Comparison of ENCODE assay signal across 19 cellular contexts in the genomic region with DNA sequence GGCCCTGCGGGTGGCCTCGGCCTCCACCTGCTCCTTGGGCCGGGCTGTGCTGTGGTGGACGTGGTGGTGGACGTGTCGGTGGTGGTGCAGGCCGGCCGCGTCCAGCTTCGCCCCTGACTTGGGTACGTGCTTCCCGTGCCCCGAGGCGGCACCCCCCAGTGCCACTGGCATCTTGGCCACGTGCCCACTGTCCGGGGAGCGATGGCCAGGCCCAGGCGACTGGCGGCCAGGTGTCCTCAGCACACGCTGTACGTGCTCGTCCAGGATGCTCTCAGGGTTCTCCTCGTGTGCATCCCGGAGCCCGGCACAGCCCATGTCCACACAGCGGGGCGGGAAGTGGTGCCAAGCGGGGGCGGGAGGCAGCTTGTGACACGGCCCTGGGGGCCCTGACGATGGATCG. TPM values are rescaled to one million over a fixed set of nuclear protein-coding genes. Genes with fewer than 3 reads are reported as not detected.
DNase-seq lines count a peak whose midpoint lies in the region; ATAC-seq, FAIRE-seq and TF ChIP-seq lines count a peak whose summit lies in the region.
"Had no signal": no experiment of that assay in that cellular context is flagged by ENCODE, and none has a peak within 500 bp of the region (broad histone marks: within the 10 kb centered on the region; RNA-seq: fewer than 3 reads in every experiment).

No MANE protein-coding gene starts in this region.

- BruUV-seq in K562 (replicated peaks; lab: Mats Ljungman, UMichigan): no TSS peak
- no TSS peak for BruUV-seq in HepG2 (replicated peaks; lab: Mats Ljungman, UMichigan)

- POLR2A ChIA-PET in HEK293 (lab: Yijun Ruan, JAX): interaction anchor here (0.5 kb wide), 1 partner anchor 55 kb away, joined by 5 read pairs; a partner anchor contains a TSS
- POLR2A ChIA-PET in K562 (lab: Yijun Ruan, JAX): interaction anchor here (0.6 to 1.3 kb wide), 2 partner anchors 18 to 573 kb away, joined by 3 to 4 read pairs; no protein-coding TSS in a partner anchor
- POLR2A ChIA-PET in HepG2 (lab: Yijun Ruan, JAX): no interaction called here

- TF ChIP-seq POLR2A in K562 (conservative IDR thresholded peaks at IDR 0.05) (no peak), HepG2 (IDR thresholded peaks at IDR 0.05; ENCODE audit: insufficient read depth in 1 of 2, low read depth in 2 of 2, low read length in 2 of 2) (no peak), suprapubic skin (IDR thresholded peaks at IDR 0.05) (no peak)

- no peak overlapping the region for H3K4me2 ChIP-seq in K562 (ENCODE audit: insufficient read depth, low read length)
- no peak overlapping the region for H3K4me2 ChIP-seq in HepG2 (ENCODE audit: low read depth, low read length)

- peaks cover 5% of the 10 kb centered on the region; the same call in 1 of the 3 replicates for H3K79me2 ChIP-seq in K562 (ENCODE audit: control insufficient read depth, insufficient read depth, low read length)
- H3K79me2 ChIP-seq in HepG2 (ENCODE audit: insufficient read depth, low read length): no peaks in the 10 kb centered on the region

- H3K4me3 ChIP-seq in HEK293 (ENCODE audit: low read depth, low read length) (no peak overlapping the region), K562 (no peak overlapping the region), HepG2 (replicated peaks in 1 of 3; ENCODE audit: insufficient read depth in 1 of 3, low read depth in 2 of 3, low read length in 3 of 3) (no peak overlapping the region), suprapubic skin (no peak overlapping the region)
- no peak overlapping the region for H3K4me3 ChIP-seq in effector memory CD4-positive, alpha-beta T cell (ENCODE audit: insufficient read depth, low read depth, low read length, poor library complexity, severe bottlenecking)
- H3K4me3 ChIP-seq: GM12878, GM23248, HAP-1 had no signal

- WGBS in K562 (ENCODE audit: insufficient coverage, low coverage, missing lambda C conversion rate): 98% methylated on average over 23 of the region's 32 CpGs
- 94% methylated on average over 17 of the region's 32 CpGs for WGBS in HepG2 (ENCODE audit: low lambda C conversion rate)
- 95% methylated on average over 4 of the region's 32 CpGs for WGBS in suprapubic skin

- in situ Hi-C loops in K562 (cut with MboI) (no loop called here), HepG2 (cut with HindIII; ENCODE audit: extremely low pct_ligation_motif_present, low pct_unique_long_range_greater_than_20kb) (no loop called here)

- no peak for FAIRE-seq in K562 (lab: Jason Lieb, UNC)
- FAIRE-seq in HepG2 (lab: Jason Lieb, UNC): no peak
- FAIRE-seq: A204.1, GM12878, GM19239 had no signal

- TF ChIP-seq EP300 in K562 (IDR thresholded peaks at IDR 0.05; ENCODE audit: low read length): no peak
- no peak for TF ChIP-seq EP300 in HepG2 (IDR thresholded peaks at IDR 0.05; ENCODE audit: low read depth in 2 of 2, low read length in 2 of 2)
- TF ChIP-seq EP300 in HepG2 (CRISPR knock-in tag; IDR thresholded peaks at IDR 0.05; ENCODE audit: borderline replicate concordance): no peak
- TF ChIP-seq EP300 in suprapubic skin (IDR thresholded peaks at IDR 0.05): no peak

- H2AFZ ChIP-seq in K562 (ENCODE audit: low read depth, low read length): no peak overlapping the region
- no peak overlapping the region for H2AFZ ChIP-seq in HepG2 (ENCODE audit: low read length)
- H2AFZ ChIP-seq: GM23248 had no signal

- H3K9me1 ChIP-seq in K562 (ENCODE audit: control insufficient read depth, insufficient read depth, low read length): no peaks in the 10 kb centered on the region

- H3K4me1 ChIP-seq in HEK293 (ENCODE audit: control insufficient read depth, insufficient read depth, low read length) (no peaks in the 10 kb centered on the region), K562 (replicated peaks in 1 of 2; ENCODE audit: control insufficient read depth in 2 of 2, insufficient read depth in 2 of 2, low read length in 2 of 2) (peaks cover 0 to 5% of the 10 kb centered on the region in 2 experiments; a peak in 2 of 5 replicates), HepG2 (ENCODE audit: insufficient read depth, low read length) (no peaks in the 10 kb centered on the region), suprapubic skin (no peaks in the 10 kb centered on the region)
- H3K4me1 ChIP-seq in effector memory CD4-positive, alpha-beta T cell (ENCODE audit: control insufficient read depth, insufficient read depth, low read length, poor library complexity, severe bottlenecking): no peaks in the 10 kb centered on the region
- H3K4me1 ChIP-seq: BE2C, HAP-1 had no signal

- DNase-seq in K562 (ENCODE audit: extremely low read depth in 1 of 4, low spot score in 3 of 4) (no peak), HepG2 (ENCODE audit: low spot score) (no peak), NOMO-1 treated with dmso at 0.1 percent for 144 hours (lab: John Stamatoyannopoulos, UW; ENCODE audit: unreplicated experiment) (no peak), suprapubic skin (ENCODE audit: low spot score in 2 of 2) (no peak)
- DNase-seq in effector memory CD4-positive, alpha-beta T cell: no peak
- DNase-seq: ACHN, BE2C, DMS153, DMS79 treated with DMSO at 0.1 percent for 48 hours, GM23248 had no signal

- ATAC-seq in K562: no peak
- ATAC-seq in HepG2: peak; percentile 14; the same call in 2 of the 3 replicates
- no peak for ATAC-seq in HG02678 (IDR thresholded peaks at IDR 0.05; ENCODE audit: unreplicated experiment)
- ATAC-seq: GM12878 had no signal

- no peak overlapping the region for H3K27ac ChIP-seq in HEK293 (ENCODE audit: extremely low read depth, low read depth, low read length)
- no peak overlapping the region for H3K27ac ChIP-seq in K562 (ENCODE audit: extremely low read depth, low read depth, low read length)
- H3K27ac ChIP-seq in HepG2 (ENCODE audit: extremely low read length, insufficient read depth, low read length): no peak overlapping the region
- H3K27ac ChIP-seq in effector memory CD4-positive, alpha-beta T cell (ENCODE audit: insufficient read depth, low read length, poor library complexity, severe bottlenecking): no peak overlapping the region
- no peak overlapping the region for H3K27ac ChIP-seq in suprapubic skin
- H3K27ac ChIP-seq: GM23248 had no signal

- TF ChIP-seq CTCF in HEK293 (tag by site-specific recombination; IDR thresholded peaks at IDR 0.05) (no peak), K562 (IDR thresholded peaks at IDR 0.05 in 2 of 3, conservative IDR thresholded peaks at IDR 0.05 in 1 of 3; ENCODE audit: insufficient read depth in 2 of 3, low read depth in 1 of 3, low read length in 3 of 3) (no peak), HepG2 (CRISPR knock-in tag; IDR thresholded peaks at IDR 0.05) (no peak), suprapubic skin (IDR thresholded peaks at IDR 0.05) (no peak)

- H3K36me3 ChIP-seq in HEK293 (ENCODE audit: control insufficient read depth in 2 of 2, insufficient read depth in 1 of 2, low read length in 2 of 2): peaks cover 0 to 42% of the 10 kb centered on the region in 2 experiments; a peak in 2 of 3 replicates
- peaks cover 51% of the 10 kb centered on the region; the same call in 1 of the 3 replicates for H3K36me3 ChIP-seq in K562 (ENCODE audit: control insufficient read depth, insufficient read depth, low read length)
- H3K36me3 ChIP-seq in HepG2 (replicated peaks in 1 of 2; ENCODE audit: control insufficient read depth in 1 of 2, insufficient read depth in 2 of 2, low read length in 2 of 2): peaks cover 15 to 40% of the 10 kb centered on the region in 2 experiments; a peak in 4 of 5 replicates
- peaks cover 42% of the 10 kb centered on the region for H3K36me3 ChIP-seq in effector memory CD4-positive, alpha-beta T cell (ENCODE audit: control insufficient read depth, insufficient read depth, low read length)
- peaks cover 45% of the 10 kb centered on the region for H3K36me3 ChIP-seq in suprapubic skin
- H3K36me3 ChIP-seq: BE2C had no signal

- H3K9me3 ChIP-seq in HEK293 (ENCODE audit: control insufficient read depth, insufficient read depth, low read depth, low read length): no peaks in the 10 kb centered on the region
- no peaks in the 10 kb centered on the region for H3K9me3 ChIP-seq in K562 (replicated peaks; ENCODE audit: control insufficient read depth, insufficient read depth, low read depth, low read length)
- H3K9me3 ChIP-seq in HepG2 (ENCODE audit: low read length): no peaks in the 10 kb centered on the region
- H3K9me3 ChIP-seq in effector memory CD4-positive, alpha-beta T cell (ENCODE audit: control insufficient read depth, low read length): no peaks in the 10 kb centered on the region
- H3K9me3 ChIP-seq in suprapubic skin: no peaks in the 10 kb centered on the region
- H3K9me3 ChIP-seq: BE2C, HAP-1 had no signal

- intact Hi-C loops in K562 (cut with micrococcal nuclease): no loop called here
- intact Hi-C loops in HepG2 (cut with micrococcal nuclease; ENCODE audit: unreplicated experiment): no loop called here

- CTCF ChIA-PET in HEK293 (lab: Yijun Ruan, JAX) (interaction anchor here (0.6 kb wide), 1 partner anchor 117 kb away, joined by 4 read pairs; no protein-coding TSS in a partner anchor), K562 (lab: Yijun Ruan, JAX; ENCODE audit: low intra/inter-chr PET ratio) (no interaction called here), HepG2 (lab: Yijun Ruan, JAX; ENCODE audit: low intra/inter-chr PET ratio, low total read pairs) (no interaction called here)

- H3K9ac ChIP-seq in K562 (ENCODE audit: insufficient read depth in 1 of 2, low read depth in 2 of 2, low read length in 2 of 2) (no peak overlapping the region), HepG2 (ENCODE audit: insufficient read depth, low read depth, low read length) (no peak overlapping the region)
- H3K9ac ChIP-seq: GM23248 had no signal

- no peak for TF ChIP-seq RAD21 in K562 (CRISPR knock-in tag; conservative IDR thresholded peaks at IDR 0.05 in 1 of 2, IDR thresholded peaks at IDR 0.05 in 1 of 2)
- no peak for TF ChIP-seq RAD21 in HepG2 (CRISPR knock-in tag; IDR thresholded peaks at IDR 0.05)

- no peaks in the 10 kb centered on the region for H4K20me1 ChIP-seq in K562 (replicated peaks; ENCODE audit: control insufficient read depth, insufficient read depth, low read length)
- no peaks in the 10 kb centered on the region for H4K20me1 ChIP-seq in HepG2 (ENCODE audit: insufficient read depth, low read length)

- H3K27me3 ChIP-seq in K562 (ENCODE audit: control insufficient read depth in 2 of 2, insufficient read depth in 2 of 2, low read length in 2 of 2) (no peaks in the 10 kb centered on the region), HepG2 (ENCODE audit: control insufficient read depth in 1 of 2, insufficient read depth in 2 of 2, low read length in 2 of 2) (no peaks in the 10 kb centered on the region), suprapubic skin (no peaks in the 10 kb centered on the region)
- H3K27me3 ChIP-seq in effector memory CD4-positive, alpha-beta T cell (replicated peaks; ENCODE audit: control insufficient read depth, insufficient read depth, low read length, poor library complexity, severe bottlenecking): no peaks in the 10 kb centered on the region
- H3K27me3 ChIP-seq: BE2C had no signal

RNA-seq across cellular contexts. Expression of a gene that starts 14.9 kb away (rescaled TPM):
- total RNA-seq in K562 (2011; cell fraction: chromatin; rRNA removed; ENCODE audit: low replicate concordance): 5.5 and 10.4 TPM in 2 replicates
- total RNA-seq in K562 (2011; cell fraction: nucleolus; rRNA removed): 5.5 and 6.5 TPM in 2 replicates
- 4.2 and 4.3 TPM in 2 replicates for total RNA-seq in K562 (2011; cell fraction: nucleoplasm; rRNA removed)
- total RNA-seq in K562 (2014; rRNA removed) (0.20 and 0.23 TPM in 2 replicates), K562 (2014; rRNA removed; fragmentation: Illumina TruSeq; extraction: Trizol) (not detected in 2 replicates), K562 (2015; rRNA removed; fragmentation: Illumina TruSeq; extraction: Trizol) (not detected in 2 replicates), K562 (2021) (0.58 and 0.67 TPM in 2 replicates), HepG2 (2016; rRNA removed; fragmentation: Illumina TruSeq; extraction: Trizol) (0.35 and 0.60 TPM in 2 replicates), suprapubic skin (not detected)
- polyA plus RNA-seq in K562 (2011; rRNA removed) (0.92 and 1.0 TPM in 2 replicates), K562 (2014; fragmentation: Illumina TruSeq; extraction: Trizol) (0.13 and 0.19 TPM in 2 replicates), K562 (2014; fragmentation: Nextera tagmentation; extraction: Ambion mirVana) (not detected), K562 (2014; rRNA removed) (0.18 and 0.23 TPM in 2 replicates), HepG2 (2011; rRNA removed) (1.9 and 2.9 TPM in 2 replicates)
- polyA plus RNA-seq in K562 (2011; cell fraction: cytosol; rRNA removed): 0.19 and 0.66 TPM in 2 replicates
- polyA plus RNA-seq in K562 (2011; cell fraction: nucleus; rRNA removed): 9.1 and 13.2 TPM in 2 replicates
- 0.17 and 0.33 TPM in 2 replicates for polyA plus RNA-seq in K562 (2012)
- polyA minus RNA-seq in K562 (2011; rRNA and poly(A)+ RNA removed): 0.15 TPM in 1 of 2 replicates, not detected in the other
- not detected in 2 replicates for polyA minus RNA-seq in K562 (2011; cell fraction: cytosol; rRNA and poly(A)+ RNA removed)
- 0.81 and 1.2 TPM in 2 replicates for polyA minus RNA-seq in K562 (2011; cell fraction: nucleus; rRNA and poly(A)+ RNA removed)
- not detected in 2 replicates for total RNA-seq in HepG2 (2016; cell fraction: cytosol; rRNA removed; fragmentation: Illumina TruSeq; extraction: Trizol; ENCODE audit: low read depth)
- 0.50 TPM in 1 of 2 replicates, not detected in the other for total RNA-seq in HepG2 (2016; cell fraction: insoluble cytoplasmic fraction; rRNA removed; fragmentation: Illumina TruSeq; extraction: Trizol)
- total RNA-seq in HepG2 (2016; cell fraction: membrane; rRNA removed; fragmentation: Illumina TruSeq; extraction: Trizol): not detected in 2 replicates
- total RNA-seq in HepG2 (2016; cell fraction: nucleus; rRNA removed; fragmentation: Illumina TruSeq; extraction: Trizol): 0.81 and 1.0 TPM in 2 replicates
- 1.2 and 1.4 TPM in 2 replicates for polyA plus RNA-seq in HepG2 (2011; cell fraction: cytosol; rRNA removed)
- polyA plus RNA-seq in HepG2 (2011; cell fraction: nucleus; rRNA removed): 10.2 and 14.0 TPM in 2 replicates
- polyA plus RNA-seq in HepG2 (2012): 0.63 and 1.1 TPM in 2 replicates
- polyA plus RNA-seq in HepG2 (2016; cell fraction: cytosol; fragmentation: Illumina TruSeq; extraction: Trizol; ENCODE audit: low read depth): not detected in 2 replicates
- polyA plus RNA-seq in HepG2 (2016; cell fraction: insoluble cytoplasmic fraction; fragmentation: Illumina TruSeq; extraction: Trizol; ENCODE audit: low read depth): not detected in 2 replicates
- polyA plus RNA-seq in HepG2 (2016; cell fraction: membrane; fragmentation: Illumina TruSeq; extraction: Trizol; ENCODE audit: low read depth): not detected in 2 replicates
- polyA plus RNA-seq in HepG2 (2016; cell fraction: nucleus; fragmentation: Illumina TruSeq; extraction: Trizol; ENCODE audit: insufficient read depth, low read depth): 1.8 and 2.1 TPM in 2 replicates
- 1.3 TPM in 1 of 2 replicates, not detected in the other for polyA minus RNA-seq in HepG2 (2011; rRNA and poly(A)+ RNA removed; ENCODE audit: low replicate concordance)
- not detected in 2 replicates for polyA minus RNA-seq in HepG2 (2011; cell fraction: cytosol; rRNA and poly(A)+ RNA removed)
- polyA minus RNA-seq in HepG2 (2011; cell fraction: nucleus; rRNA and poly(A)+ RNA removed): 0.99 TPM in 1 of 2 replicates, not detected in the other
- total RNA-seq: CD4-positive, alpha-beta memory T cell; GM23248; H4 had no signal
- polyA plus RNA-seq: CD14-positive monocyte; CD4-positive, alpha-beta memory T cell; GM23248 had no signal

RNA-seq across cellular contexts. Expression of a gene that starts 17.4 kb away (rescaled TPM):
- total RNA-seq in K562 (2011; cell fraction: chromatin; rRNA removed; ENCODE audit: low replicate concordance): 2.2 and 9.2 TPM in 2 replicates
- total RNA-seq in K562 (2011; cell fraction: nucleolus; rRNA removed): 6.4 and 8.8 TPM in 2 replicates
- total RNA-seq in K562 (2011; cell fraction: nucleoplasm; rRNA removed): 4.1 and 5.6 TPM in 2 replicates
- total RNA-seq in K562 (2014; rRNA removed): 0.64 and 2.2 TPM in 2 replicates
- total RNA-seq in K562 (2014; rRNA removed; fragmentation: Illumina TruSeq; extraction: Trizol): 0.36 and 0.41 TPM in 2 replicates
- 0.19 and 0.40 TPM in 2 replicates for total RNA-seq in K562 (2015; rRNA removed; fragmentation: Illumina TruSeq; extraction: Trizol)
- total RNA-seq in K562 (2021): 0.69 and 1.6 TPM in 2 replicates
- polyA plus RNA-seq in K562 (2011; rRNA removed): 2.0 and 2.5 TPM in 2 replicates
- 3.0 and 6.0 TPM in 2 replicates for polyA plus RNA-seq in K562 (2011; cell fraction: cytosol; rRNA removed)
- 9.6 and 15.6 TPM in 2 replicates for polyA plus RNA-seq in K562 (2011; cell fraction: nucleus; rRNA removed)
- 0.71 and 0.74 TPM in 2 replicates for polyA plus RNA-seq in K562 (2012)
- polyA plus RNA-seq in K562 (2014; fragmentation: Illumina TruSeq; extraction: Trizol): 0.37 and 0.84 TPM in 2 replicates
- not detected for polyA plus RNA-seq in K562 (2014; fragmentation: Nextera tagmentation; extraction: Ambion mirVana)
- polyA plus RNA-seq in K562 (2014; rRNA removed): 0.86 and 1.8 TPM in 2 replicates
- polyA minus RNA-seq in K562 (2011; rRNA and poly(A)+ RNA removed): 0.18 and 0.46 TPM in 2 replicates
- 0.95 and 1.5 TPM in 2 replicates for polyA minus RNA-seq in K562 (2011; cell fraction: cytosol; rRNA and poly(A)+ RNA removed)
- polyA minus RNA-seq in K562 (2011; cell fraction: nucleus; rRNA and poly(A)+ RNA removed): 0.78 and 1.6 TPM in 2 replicates
- 0.24 TPM in 1 of 2 replicates, not detected in the other for total RNA-seq in HepG2 (2016; rRNA removed; fragmentation: Illumina TruSeq; extraction: Trizol)
- 0.26 and 0.61 TPM in 2 replicates for total RNA-seq in HepG2 (2016; cell fraction: cytosol; rRNA removed; fragmentation: Illumina TruSeq; extraction: Trizol; ENCODE audit: low read depth)
- 0.11 TPM in 1 of 2 replicates, not detected in the other for total RNA-seq in HepG2 (2016; cell fraction: insoluble cytoplasmic fraction; rRNA removed; fragmentation: Illumina TruSeq; extraction: Trizol)
- 0.21 and 0.31 TPM in 2 replicates for total RNA-seq in HepG2 (2016; cell fraction: membrane; rRNA removed; fragmentation: Illumina TruSeq; extraction: Trizol)
- total RNA-seq in HepG2 (2016; cell fraction: nucleus; rRNA removed; fragmentation: Illumina TruSeq; extraction: Trizol): not detected in 2 replicates
- 0.48 and 0.63 TPM in 2 replicates for polyA plus RNA-seq in HepG2 (2011; rRNA removed)
- 0.33 and 0.58 TPM in 2 replicates for polyA plus RNA-seq in HepG2 (2011; cell fraction: cytosol; rRNA removed)
- polyA plus RNA-seq in HepG2 (2011; cell fraction: nucleus; rRNA removed): 3.2 and 3.7 TPM in 2 replicates
- 0.17 and 0.36 TPM in 2 replicates for polyA plus RNA-seq in HepG2 (2012)
- 0.16 TPM in 1 of 2 replicates, not detected in the other for polyA plus RNA-seq in HepG2 (2016; cell fraction: cytosol; fragmentation: Illumina TruSeq; extraction: Trizol; ENCODE audit: low read depth)
- not detected in 2 replicates for polyA plus RNA-seq in HepG2 (2016; cell fraction: insoluble cytoplasmic fraction; fragmentation: Illumina TruSeq; extraction: Trizol; ENCODE audit: low read depth)
- not detected in 2 replicates for polyA plus RNA-seq in HepG2 (2016; cell fraction: membrane; fragmentation: Illumina TruSeq; extraction: Trizol; ENCODE audit: low read depth)
- polyA plus RNA-seq in HepG2 (2016; cell fraction: nucleus; fragmentation: Illumina TruSeq; extraction: Trizol; ENCODE audit: insufficient read depth, low read depth): not detected in 2 replicates
- not detected in 2 replicates for polyA minus RNA-seq in HepG2 (2011; rRNA and poly(A)+ RNA removed; ENCODE audit: low replicate concordance)
- not detected in 2 replicates for polyA minus RNA-seq in HepG2 (2011; cell fraction: cytosol; rRNA and poly(A)+ RNA removed)
- polyA minus RNA-seq in HepG2 (2011; cell fraction: nucleus; rRNA and poly(A)+ RNA removed): 0.50 TPM in 1 of 2 replicates, not detected in the other
- not detected for total RNA-seq in suprapubic skin
- total RNA-seq: GM12878, H4 had no signal
- polyA plus RNA-seq: CD14-positive monocyte; CD4-positive, alpha-beta memory T cell; GM12878 had no signal

RNA-seq across cellular contexts. Expression of a gene that starts 22.1 kb away (rescaled TPM):
- total RNA-seq in K562 (2011; cell fraction: chromatin; rRNA removed; ENCODE audit: low replicate concordance): 0.07 TPM in 1 of 2 replicates, not detected in the other
- total RNA-seq in K562 (2011; cell fraction: nucleolus; rRNA removed): not detected in 2 replicates
- not detected in 2 replicates for total RNA-seq in K562 (2011; cell fraction: nucleoplasm; rRNA removed)
- total RNA-seq in K562 (2014; rRNA removed): not detected in 2 replicates
- not detected in 2 replicates for total RNA-seq in K562 (2014; rRNA removed; fragmentation: Illumina TruSeq; extraction: Trizol)
- not detected in 2 replicates for total RNA-seq in K562 (2015; rRNA removed; fragmentation: Illumina TruSeq; extraction: Trizol)
- total RNA-seq in K562 (2021): not detected in 2 replicates
- polyA plus RNA-seq in K562 (2011; rRNA removed): not detected in 2 replicates
- polyA plus RNA-seq in K562 (2011; cell fraction: cytosol; rRNA removed): not detected in 2 replicates
- polyA plus RNA-seq in K562 (2011; cell fraction: nucleus; rRNA removed): not detected in 2 replicates
- not detected in 2 replicates for polyA plus RNA-seq in K562 (2012)
- not detected in 2 replicates for polyA plus RNA-seq in K562 (2014; fragmentation: Illumina TruSeq; extraction: Trizol)
- not detected for polyA plus RNA-seq in K562 (2014; fragmentation: Nextera tagmentation; extraction: Ambion mirVana)
- polyA plus RNA-seq in K562 (2014; rRNA removed): not detected in 2 replicates
- not detected in 2 replicates for polyA minus RNA-seq in K562 (2011; rRNA and poly(A)+ RNA removed)
- polyA minus RNA-seq in K562 (2011; cell fraction: cytosol; rRNA and poly(A)+ RNA removed): not detected in 2 replicates
- not detected in 2 replicates for polyA minus RNA-seq in K562 (2011; cell fraction: nucleus; rRNA and poly(A)+ RNA removed)
- total RNA-seq in HepG2 (2016; rRNA removed; fragmentation: Illumina TruSeq; extraction: Trizol): not detected in 2 replicates
- not detected in 2 replicates for total RNA-seq in HepG2 (2016; cell fraction: cytosol; rRNA removed; fragmentation: Illumina TruSeq; extraction: Trizol; ENCODE audit: low read depth)
- total RNA-seq in HepG2 (2016; cell fraction: insoluble cytoplasmic fraction; rRNA removed; fragmentation: Illumina TruSeq; extraction: Trizol): not detected in 2 replicates
- total RNA-seq in HepG2 (2016; cell fraction: membrane; rRNA removed; fragmentation: Illumina TruSeq; extraction: Trizol): not detected in 2 replicates
- total RNA-seq in HepG2 (2016; cell fraction: nucleus; rRNA removed; fragmentation: Illumina TruSeq; extraction: Trizol): not detected in 2 replicates
- 0.11 and 0.24 TPM in 2 replicates for polyA plus RNA-seq in HepG2 (2011; rRNA removed)
- polyA plus RNA-seq in HepG2 (2011; cell fraction: cytosol; rRNA removed): 0.03 TPM in 2 replicates
- polyA plus RNA-seq in HepG2 (2011; cell fraction: nucleus; rRNA removed): 3.2 and 3.4 TPM in 2 replicates
- polyA plus RNA-seq in HepG2 (2012): 0.09 TPM in 2 replicates
- not detected in 2 replicates for polyA plus RNA-seq in HepG2 (2016; cell fraction: cytosol; fragmentation: Illumina TruSeq; extraction: Trizol; ENCODE audit: low read depth)
- not detected in 2 replicates for polyA plus RNA-seq in HepG2 (2016; cell fraction: insoluble cytoplasmic fraction; fragmentation: Illumina TruSeq; extraction: Trizol; ENCODE audit: low read depth)
- not detected in 2 replicates for polyA plus RNA-seq in HepG2 (2016; cell fraction: membrane; fragmentation: Illumina TruSeq; extraction: Trizol; ENCODE audit: low read depth)
- polyA plus RNA-seq in HepG2 (2016; cell fraction: nucleus; fragmentation: Illumina TruSeq; extraction: Trizol; ENCODE audit: insufficient read depth, low read depth): not detected in 2 replicates
- not detected in 2 replicates for polyA minus RNA-seq in HepG2 (2011; rRNA and poly(A)+ RNA removed; ENCODE audit: low replicate concordance)
- polyA minus RNA-seq in HepG2 (2011; cell fraction: cytosol; rRNA and poly(A)+ RNA removed): not detected in 2 replicates
- 0.25 and 0.26 TPM in 2 replicates for polyA minus RNA-seq in HepG2 (2011; cell fraction: nucleus; rRNA and poly(A)+ RNA removed)
- total RNA-seq in suprapubic skin: 1 to 10 TPM in 1 of 4 donors, under 1 TPM in 3; 0.30 to 1.5 (median 0.59) TPM
- total RNA-seq: GM12878, H4 had no signal
- polyA plus RNA-seq: CD14-positive monocyte; CD4-positive, alpha-beta memory T cell had no signal

RNA-seq across cellular contexts. Expression of a gene that starts 54.7 kb away (rescaled TPM):
- total RNA-seq in K562 (2011; cell fraction: chromatin; rRNA removed; ENCODE audit: low replicate concordance): 41.5 and 88.6 TPM in 2 replicates
- total RNA-seq in K562 (2011; cell fraction: nucleolus; rRNA removed): 39.7 and 42.5 TPM in 2 replicates
- 23.8 and 31.0 TPM in 2 replicates for total RNA-seq in K562 (2011; cell fraction: nucleoplasm; rRNA removed)
- total RNA-seq in K562 (2014; rRNA removed) (53.9 and 65.3 TPM in 2 replicates), K562 (2014; rRNA removed; fragmentation: Illumina TruSeq; extraction: Trizol) (13.1 and 16.0 TPM in 2 replicates), K562 (2015; rRNA removed; fragmentation: Illumina TruSeq; extraction: Trizol) (28.1 and 28.6 TPM in 2 replicates), K562 (2021) (49.9 and 58.0 TPM in 2 replicates), HepG2 (2016; rRNA removed; fragmentation: Illumina TruSeq; extraction: Trizol) (18.8 and 24.0 TPM in 2 replicates), suprapubic skin (10 to 100 TPM; 34.3 to 38.4 (median 37.2) TPM)
- polyA plus RNA-seq in K562 (2011; rRNA removed) (7.4 and 13.0 TPM in 2 replicates), K562 (2014; fragmentation: Illumina TruSeq; extraction: Trizol) (25.9 and 36.3 TPM in 2 replicates), K562 (2014; fragmentation: Nextera tagmentation; extraction: Ambion mirVana) (under 1 TPM; 0.42 to 0.77 TPM), K562 (2014; rRNA removed) (36.8 and 40.5 TPM in 2 replicates), HepG2 (2011; rRNA removed) (26.0 and 28.5 TPM in 2 replicates)
- 13.6 and 26.9 TPM in 2 replicates for polyA plus RNA-seq in K562 (2011; cell fraction: cytosol; rRNA removed)
- polyA plus RNA-seq in K562 (2011; cell fraction: nucleus; rRNA removed): 20.6 and 36.7 TPM in 2 replicates
- 26.0 and 33.9 TPM in 2 replicates for polyA plus RNA-seq in K562 (2012)
- polyA minus RNA-seq in K562 (2011; rRNA and poly(A)+ RNA removed): 9.0 and 13.1 TPM in 2 replicates
- polyA minus RNA-seq in K562 (2011; cell fraction: cytosol; rRNA and poly(A)+ RNA removed): 16.1 and 34.2 TPM in 2 replicates
- polyA minus RNA-seq in K562 (2011; cell fraction: nucleus; rRNA and poly(A)+ RNA removed): 14.3 and 14.4 TPM in 2 replicates
- 17.0 and 18.3 TPM in 2 replicates for total RNA-seq in HepG2 (2016; cell fraction: cytosol; rRNA removed; fragmentation: Illumina TruSeq; extraction: Trizol; ENCODE audit: low read depth)
- total RNA-seq in HepG2 (2016; cell fraction: insoluble cytoplasmic fraction; rRNA removed; fragmentation: Illumina TruSeq; extraction: Trizol): 14.2 and 23.9 TPM in 2 replicates
- total RNA-seq in HepG2 (2016; cell fraction: membrane; rRNA removed; fragmentation: Illumina TruSeq; extraction: Trizol): 32.6 and 32.8 TPM in 2 replicates
- 14.9 and 17.5 TPM in 2 replicates for total RNA-seq in HepG2 (2016; cell fraction: nucleus; rRNA removed; fragmentation: Illumina TruSeq; extraction: Trizol)
- 37.0 and 44.7 TPM in 2 replicates for polyA plus RNA-seq in HepG2 (2011; cell fraction: cytosol; rRNA removed)
- polyA plus RNA-seq in HepG2 (2011; cell fraction: nucleus; rRNA removed): 55.4 and 62.8 TPM in 2 replicates
- polyA plus RNA-seq in HepG2 (2012): 28.4 and 30.4 TPM in 2 replicates
- 8.5 and 8.8 TPM in 2 replicates for polyA plus RNA-seq in HepG2 (2016; cell fraction: cytosol; fragmentation: Illumina TruSeq; extraction: Trizol; ENCODE audit: low read depth)
- 19.0 and 24.8 TPM in 2 replicates for polyA plus RNA-seq in HepG2 (2016; cell fraction: insoluble cytoplasmic fraction; fragmentation: Illumina TruSeq; extraction: Trizol; ENCODE audit: low read depth)
- 22.0 and 23.4 TPM in 2 replicates for polyA plus RNA-seq in HepG2 (2016; cell fraction: membrane; fragmentation: Illumina TruSeq; extraction: Trizol; ENCODE audit: low read depth)
- 30.6 and 31.6 TPM in 2 replicates for polyA plus RNA-seq in HepG2 (2016; cell fraction: nucleus; fragmentation: Illumina TruSeq; extraction: Trizol; ENCODE audit: insufficient read depth, low read depth)
- polyA minus RNA-seq in HepG2 (2011; rRNA and poly(A)+ RNA removed; ENCODE audit: low replicate concordance): 10.4 and 24.0 TPM in 2 replicates
- polyA minus RNA-seq in HepG2 (2011; cell fraction: cytosol; rRNA and poly(A)+ RNA removed): 21.4 and 23.6 TPM in 2 replicates
- 14.3 and 15.7 TPM in 2 replicates for polyA minus RNA-seq in HepG2 (2011; cell fraction: nucleus; rRNA and poly(A)+ RNA removed)
